14 cellular contexts compared by ENCODE assay signal in genomic region chr4:122508083-122508482, GRCh38. TPM values are rescaled to one million over a fixed set of nuclear protein-coding genes. Genes with fewer than 3 reads are reported as not detected.
DNase-seq lines count a peak whose midpoint lies in the region; ATAC-seq lines count a peak whose summit lies in the region.
"Had no signal": no experiment of that assay in that cellular context is flagged by ENCODE, and none has a peak within 500 bp of the region (broad histone marks: within the 10 kb centered on the region; RNA-seq: fewer than 3 reads in every experiment).

No MANE protein-coding gene starts in this region.

- H3K4me3 Mint-ChIP-seq in CD8-positive, alpha-beta memory T cell = peak overlapping the region in 4 of 7 donors; percentile 12 to 33 (median 28)
- peak overlapping the region; percentile 54 for H3K4me3 Mint-ChIP-seq in activated T-helper 2 cell treated with anti-CD3 and anti-CD28 coated beads, Interferon-gamma antibody, Interleukin-2, Interleukin-4, amounts not matched to agents 10 μg/mL and 5 μg/mL and 100 μg/mL, durations not matched to agents 14 hours and 24 hours and 36 hours (ENCODE audit: low read depth)
- H3K4me3 Mint-ChIP-seq: natural killer cell had no signal

- no peaks in the 10 kb centered on the region for H3K9me3 ChIP-seq in CD8-positive, alpha-beta memory T cell (ENCODE audit: low read length)

- POLR2A ChIA-PET in CD8-positive, alpha-beta memory T cell (lab: Charles Lee) = no interaction called here

- no peak overlapping the region for H3K4me3 ChIP-seq in CD8-positive, alpha-beta memory T cell (ENCODE audit: low read length)

- DNase-seq in CD8-positive, alpha-beta memory T cell = no peak
- DNase-seq in activated T-helper 2 cell treated with anti-CD3 and anti-CD28 coated beads, Interferon-gamma antibody, Interleukin-2, Interleukin-4, amounts not matched to agents 10 μg/mL and 5 μg/mL and 100 μg/mL, durations not matched to agents 14 hours and 24 hours and 36 hours (ENCODE audit: low spot score) = no peak
- DNase-seq in GOT3 (lab: John Stamatoyannopoulos, UW) (no peak), NCI-H82 (lab: John Stamatoyannopoulos, UW) (no peak), NCI-H146 treated with DMSO at 0.1 percent for 48 hours (lab: John Stamatoyannopoulos, UW; ENCODE audit: unreplicated experiment) (no peak)
- DNase-seq in activated CD4-positive, alpha-beta T cell treated with anti-CD3 and anti-CD28 coated beads, Interleukin-2, amount 50 U/mL, for 48 hours = no peak
- DNase-seq: cortex of kidney, islet precursor cell, natural killer cell, NCI-H1048 had no signal

- H3K9me3 Mint-ChIP-seq in CD8-positive, alpha-beta memory T cell = no peaks in the 10 kb centered on the region
- H3K9me3 Mint-ChIP-seq in activated T-helper 2 cell treated with anti-CD3 and anti-CD28 coated beads, Interferon-gamma antibody, Interleukin-2, Interleukin-4, amounts not matched to agents 10 μg/mL and 5 μg/mL and 100 μg/mL, durations not matched to agents 14 hours and 24 hours and 36 hours = no peaks in the 10 kb centered on the region

- H3K27me3 Mint-ChIP-seq in CD8-positive, alpha-beta memory T cell = peaks cover 0 to 5% of the 10 kb centered on the region in 2 donors
- H3K27me3 Mint-ChIP-seq in activated T-helper 2 cell treated with anti-CD3 and anti-CD28 coated beads, Interferon-gamma antibody, Interleukin-2, Interleukin-4, amounts not matched to agents 10 μg/mL and 5 μg/mL and 100 μg/mL, durations not matched to agents 14 hours and 24 hours and 36 hours (ENCODE audit: low read depth) = peaks cover 22% of the 10 kb centered on the region

- peak overlapping the region in 4 of 8 donors; percentile 25 to 66 (median 44) for H3K27ac Mint-ChIP-seq in CD8-positive, alpha-beta memory T cell
- peak overlapping the region; percentile 78 for H3K27ac Mint-ChIP-seq in activated T-helper 2 cell treated with anti-CD3 and anti-CD28 coated beads, Interferon-gamma antibody, Interleukin-2, Interleukin-4, amounts not matched to agents 10 μg/mL and 5 μg/mL and 100 μg/mL, durations not matched to agents 14 hours and 24 hours and 36 hours
- H3K27ac Mint-ChIP-seq: natural killer cell had no signal

- H3K4me1 Mint-ChIP-seq in CD8-positive, alpha-beta memory T cell = peaks cover 12 to 28% (median 21%) of the 10 kb centered on the region in 3 donors
- H3K4me1 Mint-ChIP-seq in activated T-helper 2 cell treated with anti-CD3 and anti-CD28 coated beads, Interferon-gamma antibody, Interleukin-2, Interleukin-4, amounts not matched to agents 10 μg/mL and 5 μg/mL and 100 μg/mL, durations not matched to agents 14 hours and 24 hours and 36 hours (ENCODE audit: low read depth) = peaks cover 57% of the 10 kb centered on the region
- H3K4me1 Mint-ChIP-seq: natural killer cell had no signal

- H3K36me3 ChIP-seq in CD8-positive, alpha-beta memory T cell (ENCODE audit: insufficient read depth, low read length) = no peaks in the 10 kb centered on the region

- no peaks in the 10 kb centered on the region for H3K27me3 ChIP-seq in CD8-positive, alpha-beta memory T cell (ENCODE audit: insufficient read depth, low read length, poor library complexity, severe bottlenecking)

- ATAC-seq in GM19351 (IDR thresholded peaks at IDR 0.05; ENCODE audit: unreplicated experiment) (peak; percentile 79), HG03575 (IDR thresholded peaks at IDR 0.05; ENCODE audit: extremely low read depth, insufficient number of reproducible peaks, low FRiP score, unreplicated experiment) (peak; percentile 64)
- ATAC-seq: natural killer cell, sciatic nerve had no signal

- H3K36me3 Mint-ChIP-seq in CD8-positive, alpha-beta memory T cell = no peaks in the 10 kb centered on the region
- H3K36me3 Mint-ChIP-seq in activated T-helper 2 cell treated with anti-CD3 and anti-CD28 coated beads, Interferon-gamma antibody, Interleukin-2, Interleukin-4, amounts not matched to agents 10 μg/mL and 5 μg/mL and 100 μg/mL, durations not matched to agents 14 hours and 24 hours and 36 hours (ENCODE audit: low read depth) = no peaks in the 10 kb centered on the region
- H3K36me3 Mint-ChIP-seq: natural killer cell had no signal

- no peak overlapping the region for H3K27ac ChIP-seq in CD8-positive, alpha-beta memory T cell (ENCODE audit: low read depth, low read length)

- H3K4me1 ChIP-seq in CD8-positive, alpha-beta memory T cell (ENCODE audit: insufficient read depth, low read length) = no peaks in the 10 kb centered on the region

- intact Hi-C loops in activated T-helper 2 cell treated with anti-CD3 and anti-CD28 coated beads, Interferon-gamma antibody, Interleukin-2, Interleukin-4, amounts not matched to agents 10 μg/mL and 5 μg/mL and 100 μg/mL, durations not matched to agents 14 hours and 24 hours and 36 hours (cut with micrococcal nuclease) = loop anchor here (1.0 to 5.0 kb wide), 5 partner anchors 34 to 1164 kb away; no protein-coding TSS in a partner anchor

- CTCF ChIA-PET in CD8-positive, alpha-beta memory T cell (lab: Charles Lee) = no interaction called here

RNA-seq across cellular contexts. Expression of gene IL2, which starts 51.6 kb away (rescaled TPM):
- total RNA-seq in CD8-positive, alpha-beta memory T cell = 100 to 1,000 TPM; 173 to 179 TPM
- polyA plus RNA-seq in CD8-positive, alpha-beta memory T cell = 0.46 TPM
- 95.9 and 101 TPM in 2 replicates for total RNA-seq in activated T-helper 2 cell treated with anti-CD3 and anti-CD28 coated beads, Interferon-gamma antibody, Interleukin-2, Interleukin-4, amounts not matched to agents 10 μg/mL and 5 μg/mL and 100 μg/mL, durations not matched to agents 14 hours and 24 hours and 36 hours
- total RNA-seq: sciatic nerve, urinary bladder had no signal
- polyA plus RNA-seq: urinary bladder had no signal
